In genomic region chr14:104870368-104871144, GRCh38 we compare ENCODE assay signal across 8 cellular contexts. TPM values are rescaled to one million over a fixed set of nuclear protein-coding genes. Genes with fewer than 3 reads are reported as not detected.
A peak's percentile ranks its signal among the peaks of the same experiment; 100 is the strongest.
DNase-seq lines count a peak whose midpoint lies in the region; ATAC-seq and TF ChIP-seq lines count a peak whose summit lies in the region.

No MANE protein-coding gene starts in this region.

- no peak for ATAC-seq in central memory CD8-positive, alpha-beta T cell (replicated peaks; ENCODE audit: extremely low read depth, poor library complexity, severe bottlenecking)

- H3K27ac ChIP-seq in smooth muscle cell (ENCODE audit: low read depth): no peak overlapping the region

- peaks cover 20% of the 10 kb centered on the region for H3K27me3 Mint-ChIP-seq in central memory CD8-positive, alpha-beta T cell

- no peaks in the 10 kb centered on the region for H3K9me3 ChIP-seq in smooth muscle cell (replicated peaks; ENCODE audit: low read depth)

- WGBS in smooth muscle cell (ENCODE audit: low lambda C conversion rate): 82% methylated on average over 17 of the region's 21 CpGs

- no peak overlapping the region for H3K4me2 ChIP-seq in smooth muscle cell

- H3K4me1 Mint-ChIP-seq in central memory CD8-positive, alpha-beta T cell: peaks cover 7% of the 10 kb centered on the region

- no peaks in the 10 kb centered on the region for H3K36me3 ChIP-seq in smooth muscle cell (ENCODE audit: low read depth)

- peak overlapping the region; percentile 38 for H3K27ac Mint-ChIP-seq in central memory CD8-positive, alpha-beta T cell (ENCODE audit: low read depth)

- no peaks in the 10 kb centered on the region for H3K36me3 Mint-ChIP-seq in central memory CD8-positive, alpha-beta T cell (ENCODE audit: insufficient read depth)

- peaks cover 11% of the 10 kb centered on the region for H3K4me1 ChIP-seq in smooth muscle cell (ENCODE audit: low read depth)

- H2AFZ ChIP-seq in smooth muscle cell (ENCODE audit: low read depth): no peak overlapping the region

- peaks cover 94% of the 10 kb centered on the region for H4K20me1 ChIP-seq in smooth muscle cell (ENCODE audit: low read depth)

- no peaks in the 10 kb centered on the region for H3K9me3 Mint-ChIP-seq in central memory CD8-positive, alpha-beta T cell

- TF ChIP-seq CTCF in GM12864 (IDR thresholded peaks at IDR 0.05; ENCODE audit: low read depth, low read length, missing control alignments): peak; percentile 50
- peak; percentile 31 for TF ChIP-seq CTCF in smooth muscle cell (IDR thresholded peaks at IDR 0.05; ENCODE audit: borderline replicate concordance, insufficient read depth, poor library complexity, severe bottlenecking)

- no peak overlapping the region for H3K4me3 ChIP-seq in GM12864 (ENCODE audit: low read depth, low read length)
- no peak overlapping the region for H3K4me3 ChIP-seq in smooth muscle cell

- H3F3A ChIP-seq in smooth muscle cell (ENCODE audit: low read depth): no peaks in the 10 kb centered on the region

- H3K9ac ChIP-seq in smooth muscle cell (ENCODE audit: low read depth): no peak overlapping the region

- no peak for DNase-seq in GM12864 (ENCODE audit: low read depth)
- peak; percentile 51 for DNase-seq in T-helper 9 cell
- DNase-seq in central memory CD8-positive, alpha-beta T cell (ENCODE audit: low spot score in 2 of 2): no peak
- DNase-seq in smooth muscle cell (lab: John Stamatoyannopoulos, UW; ENCODE audit: unreplicated experiment): no peak
- DNase-seq in cerebellar cortex (ENCODE audit: low spot score): no peak
- DNase-seq in islet precursor cell: no peak
- no peak for DNase-seq in NCI-H2107 (lab: John Stamatoyannopoulos, UW)
- DNase-seq in iPS-NIHi11 (ENCODE audit: low spot score): no peak

- H3K79me2 ChIP-seq in smooth muscle cell (ENCODE audit: low read depth): peaks cover 47% of the 10 kb centered on the region

- H3K4me3 Mint-ChIP-seq in central memory CD8-positive, alpha-beta T cell: no peak overlapping the region

- H3K27me3 ChIP-seq in smooth muscle cell (ENCODE audit: low read depth): no peaks in the 10 kb centered on the region

RNA-seq across cellular contexts. Expression of gene CEP170B, which starts 5.5 kb away (rescaled TPM):
- total RNA-seq in smooth muscle cell: 9.8 and 13.7 TPM in 2 replicates
- polyA plus RNA-seq in smooth muscle cell: 5.9 and 7.9 TPM in 2 replicates

RNA-seq across cellular contexts. Expression of gene PLD4, which starts 54.1 kb away (rescaled TPM):
- 0.09 TPM in 1 of 2 replicates, not detected in the other for total RNA-seq in smooth muscle cell
- polyA plus RNA-seq in smooth muscle cell: 0.06 and 2.5 TPM in 2 replicates
